ENCODE assay signal across 8 cellular contexts in genomic region chr4:2860391-2861348, GRCh38. TPM values are rescaled to one million over a fixed set of nuclear protein-coding genes. Genes with fewer than 3 reads are reported as not detected.
A peak's percentile ranks its signal among the peaks of the same experiment; 100 is the strongest.
DNase-seq lines count a peak whose midpoint lies in the region; ATAC-seq and TF ChIP-seq lines count a peak whose summit lies in the region.

No MANE protein-coding gene starts in this region.

- intact Hi-C loops in heart left ventricle (cut with DNase I): loop anchor here in 1 of 10 donors (10.0 kb wide), 1 partner anchor 96 kb away; no protein-coding TSS in a partner anchor
- intact Hi-C loops in activated T-helper 2 cell treated with anti-CD3 and anti-CD28 coated beads, Interferon-gamma antibody, Interleukin-2, Interleukin-4, amounts not matched to agents 10 μg/mL and 5 μg/mL and 100 μg/mL, durations not matched to agents 14 hours and 24 hours and 36 hours (cut with micrococcal nuclease): no loop called here

- no peaks in the 10 kb centered on the region for H3K36me3 ChIP-seq in heart left ventricle

- H3K4me3 Mint-ChIP-seq in activated T-helper 2 cell treated with anti-CD3 and anti-CD28 coated beads, Interferon-gamma antibody, Interleukin-2, Interleukin-4, amounts not matched to agents 10 μg/mL and 5 μg/mL and 100 μg/mL, durations not matched to agents 14 hours and 24 hours and 36 hours (ENCODE audit: low read depth): no peak overlapping the region

- peaks cover 60% of the 10 kb centered on the region for H3K4me1 Mint-ChIP-seq in activated T-helper 2 cell treated with anti-CD3 and anti-CD28 coated beads, Interferon-gamma antibody, Interleukin-2, Interleukin-4, amounts not matched to agents 10 μg/mL and 5 μg/mL and 100 μg/mL, durations not matched to agents 14 hours and 24 hours and 36 hours (ENCODE audit: low read depth)

- peaks cover 34% of the 10 kb centered on the region for H3K36me3 Mint-ChIP-seq in activated T-helper 2 cell treated with anti-CD3 and anti-CD28 coated beads, Interferon-gamma antibody, Interleukin-2, Interleukin-4, amounts not matched to agents 10 μg/mL and 5 μg/mL and 100 μg/mL, durations not matched to agents 14 hours and 24 hours and 36 hours (ENCODE audit: low read depth)

- no peak for TF ChIP-seq CTCF in VCaP (conservative IDR thresholded peaks at IDR 0.05)
- no peak for TF ChIP-seq CTCF in heart left ventricle (IDR thresholded peaks at IDR 0.05)
- no peak for TF ChIP-seq CTCF in omental fat pad (IDR thresholded peaks at IDR 0.05)

- H3K4me1 ChIP-seq in heart left ventricle: peaks cover 26 to 98% (median 89%) of the 10 kb centered on the region in 12 donors

- H3K4me3 ChIP-seq in heart left ventricle: peak overlapping the region in 1 of 12 donors; percentile 29

- DNase-seq in ELF-1 (ENCODE audit: low read depth, low spot score) (peak; percentile 67), heart left ventricle (peak; percentile 57 to 80 (median 72)), omental fat pad (ENCODE audit: low spot score) (no peak), GDM1 (lab: John Stamatoyannopoulos, UW) (no peak), dedifferentiated amniotic fluid mesenchymal stem cell (ENCODE audit: extremely low spot score) (no peak)
- no peak for DNase-seq in stimulated activated CD4-positive, alpha-beta T cell treated with anti-CD3 and anti-CD28 coated beads, Interleukin-2, amount 100 ng/mL, for 48 hours
- DNase-seq in activated T-helper 2 cell treated with anti-CD3 and anti-CD28 coated beads, Interferon-gamma antibody, Interleukin-2, Interleukin-4, amounts not matched to agents 10 μg/mL and 5 μg/mL and 100 μg/mL, durations not matched to agents 14 hours and 24 hours and 36 hours (ENCODE audit: low spot score): no peak

- H3K27me3 Mint-ChIP-seq in activated T-helper 2 cell treated with anti-CD3 and anti-CD28 coated beads, Interferon-gamma antibody, Interleukin-2, Interleukin-4, amounts not matched to agents 10 μg/mL and 5 μg/mL and 100 μg/mL, durations not matched to agents 14 hours and 24 hours and 36 hours (ENCODE audit: low read depth): no peaks in the 10 kb centered on the region

- TF ChIP-seq POLR2A in heart left ventricle (IDR thresholded peaks at IDR 0.05): peak in 1 of 2 donors; percentile 33

- no peaks in the 10 kb centered on the region for H3K9me3 Mint-ChIP-seq in activated T-helper 2 cell treated with anti-CD3 and anti-CD28 coated beads, Interferon-gamma antibody, Interleukin-2, Interleukin-4, amounts not matched to agents 10 μg/mL and 5 μg/mL and 100 μg/mL, durations not matched to agents 14 hours and 24 hours and 36 hours

- H3K27ac ChIP-seq in VCaP: peak overlapping the region; percentile 35; the same call in 1 of the 2 replicates
- H3K27ac ChIP-seq in heart left ventricle: peak overlapping the region; percentile 60 to 84 (median 74)

- peak; percentile 75 to 87 (median 85) for ATAC-seq in heart left ventricle
- ATAC-seq in omental fat pad (ENCODE audit: low FRiP score): peak; percentile 35

- H3K9me3 ChIP-seq in heart left ventricle: no peaks in the 10 kb centered on the region

- WGBS in heart left ventricle, 4 donors: 52 to 63% (median 58%) methylated on average over 6 of the region's 6 CpGs

- H3K27ac Mint-ChIP-seq in activated T-helper 2 cell treated with anti-CD3 and anti-CD28 coated beads, Interferon-gamma antibody, Interleukin-2, Interleukin-4, amounts not matched to agents 10 μg/mL and 5 μg/mL and 100 μg/mL, durations not matched to agents 14 hours and 24 hours and 36 hours: no peak overlapping the region

- H3K27me3 ChIP-seq in heart left ventricle: no peaks in the 10 kb centered on the region

RNA-seq across cellular contexts. Expression of gene ADD1, which starts 17.0 kb away (rescaled TPM):
- 100 to 1,000 TPM; 179 to 275 (median 215) TPM for total RNA-seq in heart left ventricle
- 100 to 1,000 TPM; 193 to 269 TPM for polyA plus RNA-seq in heart left ventricle
- 100 to 1,000 TPM; 155 to 269 (median 177) TPM for total RNA-seq in omental fat pad
- total RNA-seq in activated T-helper 2 cell treated with anti-CD3 and anti-CD28 coated beads, Interferon-gamma antibody, Interleukin-2, Interleukin-4, amounts not matched to agents 10 μg/mL and 5 μg/mL and 100 μg/mL, durations not matched to agents 14 hours and 24 hours and 36 hours: 240 and 242 TPM in 2 replicates

Comparison
In these comparisons a context has a peak if more than half of its experiments do, and no peak if none do; other contexts are left out.
1. DNase-seq: peak in ELF-1 (single experiment) and heart left ventricle (5 of 5); none in omental fat pad (single experiment), stimulated activated CD4-positive, alpha-beta T cell treated with anti-CD3 and anti-CD28 coated beads, Interleukin-2, amount 100 ng/mL, for 48 hours (0 of 2), GDM1 (single experiment), activated T-helper 2 cell treated with anti-CD3 and anti-CD28 coated beads, Interferon-gamma antibody, Interleukin-2, Interleukin-4, amounts not matched to agents 10 μg/mL and 5 μg/mL and 100 μg/mL, durations not matched to agents 14 hours and 24 hours and 36 hours (single experiment) and dedifferentiated amniotic fluid mesenchymal stem cell (single experiment).